Comparison of ENCODE assay signal across 27 cellular contexts in genomic region chr1:101739826-101740330, GRCh38.
"Had no signal": no experiment of that assay in that cellular context is flagged by ENCODE, and none has a peak within 500 bp of the region (broad histone marks: within the 10 kb centered on the region; RNA-seq: fewer than 3 reads in every experiment).

No MANE protein-coding gene starts in this region.

- DNase-seq: activated B cell treated with CpG ODN at 0.5 μM for 24 hours; activated CD4-positive, alpha-beta memory T cell treated with anti-CD3 and anti-CD28 coated beads for 36 hours; activated CD4-positive, alpha-beta T cell treated with anti-CD3 and anti-CD28 coated beads for 4 hours; activated CD4-positive, alpha-beta T cell treated with anti-CD3 and anti-CD28 coated beads, Interleukin-2, amount 50 U/mL, for 1 hour; activated CD4-positive, CD25-positive, alpha-beta regulatory T cell treated with anti-CD3 and anti-CD28 coated beads, Interleukin-2, amount 50 U/mL, for 72 hours; activated CD8-positive, alpha-beta memory T cell treated with anti-CD3 and anti-CD28 coated beads, Interleukin-2, amount 50 U/mL, for 4 hours; activated gamma-delta T cell treated with Interleukin-2 at 50 U/mL for 16 hours; activated naive CD4-positive, alpha-beta T cell treated with anti-CD3 and anti-CD28 coated beads for 36 hours; activated T-cell treated with anti-CD3 and anti-CD28 coated beads for 4 hours; activated T-cell treated with anti-CD3 and anti-CD28 coated beads, Interleukin-2, amount 50 U/mL, for 4 hours; adrenal gland; caudate nucleus; MM.1S; MV-4-11; NCI-H1092; NCI-H146; NCI-H187; NCI-H2029 treated with DMSO at 0.1 percent for 48 hours; NCI-H2107; NCI-H2171 treated with DMSO at 0.1 percent for 48 hours; NCI-H2227 treated with DMSO at 0.1 percent for 48 hours; NCI-H446 treated with DMSO at 0.1 percent for 48 hours; NCI-H524; NCI-H748 treated with DMSO at 0.1 percent for 48 hours; PC-9; Right ventricle myocardium superior had no signal

- ATAC-seq: activated naive CD4-positive, alpha-beta T cell treated with anti-CD3 and anti-CD28 coated beads, Interleukin-2, amount 50 U/mL, for 72 hours; activated T-cell treated with anti-CD3 and anti-CD28 coated beads, Interleukin-2, amount 50 U/mL, for 4 hours had no signal

- H3K4me3 ChIP-seq: adrenal gland, PC-9 had no signal
